ENCODE assay signal across 16 cellular contexts in the genomic region with DNA sequence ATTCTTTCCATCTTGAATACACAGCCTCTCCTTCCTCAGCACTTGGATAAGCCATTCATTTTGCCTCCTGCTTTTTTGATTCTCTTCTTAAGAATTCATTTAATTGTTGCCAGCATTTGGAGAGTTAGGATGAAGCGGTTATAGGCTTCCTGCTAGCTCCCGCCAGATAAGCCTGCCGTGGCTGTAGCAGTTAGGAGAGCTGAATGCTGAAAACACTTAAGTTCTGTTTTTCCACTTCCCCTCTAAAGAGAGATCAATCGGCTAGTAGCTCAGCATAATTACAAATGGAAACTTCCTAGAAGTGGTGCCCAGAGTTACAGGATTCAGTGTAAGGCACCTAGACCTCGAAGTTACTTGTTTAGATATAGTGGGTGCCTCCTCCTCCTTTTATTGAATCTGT.
"Had no signal": no experiment of that assay in that cellular context is flagged by ENCODE, and none has a peak within 500 bp of the region (broad histone marks: within the 10 kb centered on the region; RNA-seq: fewer than 3 reads in every experiment).

No MANE protein-coding gene starts in this region.

- H3K27ac ChIP-seq: colonic mucosa, esophagus squamous epithelium, sigmoid colon, vagina, VCaP had no signal

- H3K27me3 ChIP-seq: colonic mucosa, sigmoid colon, vagina had no signal

- H3K36me3 Mint-ChIP-seq: activated naive CD8-positive, alpha-beta T cell treated with anti-CD3 and anti-CD28 coated beads, Interleukin-2, amount 10 ng/mL, durations not matched to agents 7 days and 5 days; natural killer cell had no signal

- H3K9me3 ChIP-seq: colonic mucosa, esophagus squamous epithelium, sigmoid colon, vagina had no signal

- DNase-seq: activated CD4-positive, alpha-beta memory T cell treated with anti-CD3 and anti-CD28 coated beads, Interleukin-2, amount 10 ng/mL, durations not matched to agents 7 days and 5 days; activated CD4-positive, alpha-beta T cell treated with anti-CD3 and anti-CD28 coated beads for 36 hours; activated naive CD8-positive, alpha-beta T cell treated with anti-CD3 and anti-CD28 coated beads, Interleukin-2, amount 10 ng/mL, durations not matched to agents 7 days and 5 days; colonic mucosa; esophagus squamous epithelium; foreskin fibroblast; glutamatergic neuron; mammary epithelial cell; natural killer cell; sigmoid colon; stimulated activated CD4-positive, alpha-beta T cell treated with anti-CD3 and anti-CD28 coated beads, Interleukin-12 subunit alpha, Interleukin-12 subunit beta, amount 100 ng/mL, for 4 hours; stimulated activated CD4-positive, alpha-beta T cell treated with anti-CD3 and anti-CD28 coated beads, Interleukin-2, amount 100 ng/mL, for 48 hours; stimulated activated naive CD4-positive, alpha-beta T cell treated with Interleukin-2 at 50 U/mL for 16 hours; T-helper 2 cell had no signal

- H3K9me3 Mint-ChIP-seq: activated CD4-positive, alpha-beta memory T cell treated with anti-CD3 and anti-CD28 coated beads, Interleukin-2, amount 10 ng/mL, durations not matched to agents 7 days and 5 days; activated naive CD8-positive, alpha-beta T cell treated with anti-CD3 and anti-CD28 coated beads, Interleukin-2, amount 10 ng/mL, durations not matched to agents 7 days and 5 days had no signal

- H3K27me3 Mint-ChIP-seq: activated CD4-positive, alpha-beta memory T cell treated with anti-CD3 and anti-CD28 coated beads, Interleukin-2, amount 10 ng/mL, durations not matched to agents 7 days and 5 days had no signal

- H3K4me1 Mint-ChIP-seq: activated CD4-positive, alpha-beta memory T cell treated with anti-CD3 and anti-CD28 coated beads, Interleukin-2, amount 10 ng/mL, durations not matched to agents 7 days and 5 days; activated CD4-positive, alpha-beta T cell treated with anti-CD3 and anti-CD28 coated beads for 36 hours; activated naive CD8-positive, alpha-beta T cell treated with anti-CD3 and anti-CD28 coated beads, Interleukin-2, amount 10 ng/mL, durations not matched to agents 7 days and 5 days; natural killer cell had no signal

- H3K36me3 ChIP-seq: colonic mucosa, esophagus squamous epithelium, sigmoid colon, vagina had no signal

- H3K27ac Mint-ChIP-seq: activated CD4-positive, alpha-beta memory T cell treated with anti-CD3 and anti-CD28 coated beads, Interleukin-2, amount 10 ng/mL, durations not matched to agents 7 days and 5 days; activated CD4-positive, alpha-beta T cell treated with anti-CD3 and anti-CD28 coated beads for 36 hours; activated naive CD8-positive, alpha-beta T cell treated with anti-CD3 and anti-CD28 coated beads, Interleukin-2, amount 10 ng/mL, durations not matched to agents 7 days and 5 days; natural killer cell had no signal

- H3K4me1 ChIP-seq: colonic mucosa, vagina had no signal

- H3K4me3 Mint-ChIP-seq: activated CD4-positive, alpha-beta memory T cell treated with anti-CD3 and anti-CD28 coated beads, Interleukin-2, amount 10 ng/mL, durations not matched to agents 7 days and 5 days; activated CD4-positive, alpha-beta T cell treated with anti-CD3 and anti-CD28 coated beads for 36 hours; activated naive CD8-positive, alpha-beta T cell treated with anti-CD3 and anti-CD28 coated beads, Interleukin-2, amount 10 ng/mL, durations not matched to agents 7 days and 5 days; natural killer cell had no signal

- H3K4me3 ChIP-seq: colonic mucosa, esophagus squamous epithelium, sigmoid colon, vagina had no signal
